7 cellular contexts compared by ENCODE assay signal in the genomic region with DNA sequence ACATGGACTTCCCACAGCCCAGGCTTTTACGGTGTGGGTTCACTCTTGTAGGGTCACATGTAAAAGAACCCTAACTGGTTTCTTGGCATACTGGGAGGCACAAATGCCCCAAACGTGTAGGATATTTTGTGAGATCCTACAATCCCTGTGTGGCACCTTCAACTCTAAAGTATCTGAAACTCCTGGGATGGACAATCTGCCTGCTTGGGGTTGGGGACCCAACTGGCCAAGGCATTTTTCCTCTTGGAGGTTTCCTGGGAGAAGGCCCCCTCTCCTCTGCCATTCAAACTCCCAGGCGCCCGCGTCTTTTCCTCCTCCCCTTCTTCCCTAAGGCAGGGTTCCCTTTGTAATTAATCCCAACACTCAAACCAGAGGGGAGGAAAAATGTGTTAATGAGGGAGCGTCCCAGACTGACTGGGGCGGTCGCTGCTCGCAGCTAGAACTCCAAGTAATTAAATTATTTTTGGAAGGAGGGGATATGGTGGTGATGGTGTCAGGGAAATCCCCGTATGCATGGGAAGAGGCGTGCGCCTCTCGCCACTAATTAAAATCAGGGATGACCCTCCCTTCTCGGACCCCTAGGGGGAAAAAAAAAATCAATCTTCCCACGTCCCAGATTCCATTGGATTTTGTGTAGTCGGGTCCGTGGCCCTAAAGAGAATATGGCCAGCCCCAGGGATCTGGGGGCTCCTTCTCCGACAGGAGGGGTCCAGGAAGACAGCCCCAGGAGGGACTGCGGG. TPM values are rescaled to one million over a fixed set of nuclear protein-coding genes. Genes with fewer than 3 reads are reported as not detected.
DNase-seq lines count a peak whose midpoint lies in the region; ATAC-seq, FAIRE-seq and TF ChIP-seq lines count a peak whose summit lies in the region.

No MANE protein-coding gene starts in this region.

- peak overlapping the region; percentile 98 for H2AFZ ChIP-seq in K562 (ENCODE audit: low read depth, low read length)

- TF ChIP-seq CTCF in K562 (IDR thresholded peaks at IDR 0.05 in 2 of 3, conservative IDR thresholded peaks at IDR 0.05 in 1 of 3; ENCODE audit: insufficient read depth in 2 of 3, low read depth in 1 of 3, low read length in 3 of 3), result no peak
- TF ChIP-seq CTCF in kidney epithelial cell (IDR thresholded peaks at IDR 0.05; ENCODE audit: insufficient read depth, low read length, poor library complexity, severe bottlenecking), result no peak

- H3K9ac ChIP-seq in K562 (ENCODE audit: insufficient read depth in 1 of 2, low read depth in 2 of 2, low read length in 2 of 2), result peak overlapping the region; percentile 68 to 92
- peak overlapping the region; percentile 70 to 75 for H3K9ac ChIP-seq in stomach smooth muscle (ENCODE audit: low read length in 2 of 2)

- intact Hi-C loops in K562 (cut with micrococcal nuclease), result no loop called here

- CTCF ChIA-PET in K562 (lab: Yijun Ruan, JAX; ENCODE audit: low intra/inter-chr PET ratio), result no interaction called here

- in situ Hi-C loops in K562 (cut with MboI), result no loop called here

- H3K36me3 ChIP-seq in K562 (ENCODE audit: control insufficient read depth, insufficient read depth, low read length) (no peaks in the 10 kb centered on the region), kidney epithelial cell (ENCODE audit: control insufficient read depth, insufficient read depth, low read length) (no peaks in the 10 kb centered on the region), stomach smooth muscle (ENCODE audit: control insufficient read depth in 2 of 2, insufficient read depth in 2 of 2, low read length in 2 of 2) (no peaks in the 10 kb centered on the region)

- H3K9me3 ChIP-seq in K562 (replicated peaks; ENCODE audit: control insufficient read depth, insufficient read depth, low read depth, low read length), result no peaks in the 10 kb centered on the region
- no peaks in the 10 kb centered on the region for H3K9me3 ChIP-seq in stomach smooth muscle (ENCODE audit: control insufficient read depth in 2 of 2, low read length in 2 of 2)

- no peak for TF ChIP-seq EP300 in K562 (IDR thresholded peaks at IDR 0.05; ENCODE audit: low read length)

- H3K4me3 ChIP-seq in Jurkat, Clone E6-1 (ENCODE audit: low read length), result peak overlapping the region; percentile 58
- peak overlapping the region; percentile 47 for H3K4me3 ChIP-seq in K562
- peak overlapping the region; percentile 48 for H3K4me3 ChIP-seq in kidney epithelial cell (ENCODE audit: low read depth, low read length)
- peak overlapping the region; percentile 63 to 77 for H3K4me3 ChIP-seq in stomach smooth muscle (ENCODE audit: low read length in 2 of 2)

- peak overlapping the region; percentile 72 for H3K4me2 ChIP-seq in K562 (ENCODE audit: insufficient read depth, low read length)

- H3K4me1 ChIP-seq in K562 (replicated peaks in 1 of 2; ENCODE audit: control insufficient read depth in 2 of 2, insufficient read depth in 2 of 2, low read length in 2 of 2), result peaks cover 18 to 43% of the 10 kb centered on the region in 2 experiments; a peak in 4 of 5 replicates
- H3K4me1 ChIP-seq in stomach smooth muscle (ENCODE audit: control insufficient read depth, insufficient read depth, low read length), result peaks cover 19% of the 10 kb centered on the region

- BruUV-seq in K562 (replicated peaks; lab: Mats Ljungman, UMichigan), result no TSS peak

- 0 out of 2 replicates have a peak, but pooled peaks cover 4% of the 10 kb centered on the region for H4K20me1 ChIP-seq in K562 (replicated peaks; ENCODE audit: control insufficient read depth, insufficient read depth, low read length)

- no peak for DNase-seq in Jurkat, Clone E6-1 (ENCODE audit: low read depth, low spot score)
- no peak for DNase-seq in K562 (ENCODE audit: extremely low read depth in 1 of 4, low spot score in 3 of 4)
- DNase-seq in kidney epithelial cell (ENCODE audit: low read depth), result no peak
- no peak for DNase-seq in 8988T

- H3K27ac ChIP-seq in K562 (ENCODE audit: extremely low read depth, low read depth, low read length) (peak overlapping the region; percentile 6; the same call in 1 of the 3 replicates), stomach smooth muscle (ENCODE audit: low read length) (no peak overlapping the region)

- FAIRE-seq in K562 (lab: Jason Lieb, UNC), result no peak

- no peaks in the 10 kb centered on the region for H3K79me2 ChIP-seq in K562 (ENCODE audit: control insufficient read depth, insufficient read depth, low read length)

- no peaks in the 10 kb centered on the region for H3K9me1 ChIP-seq in K562 (ENCODE audit: control insufficient read depth, insufficient read depth, low read length)

- WGBS in K562 (ENCODE audit: insufficient coverage, low coverage, missing lambda C conversion rate), result 68% methylated on average over 19 of the region's 19 CpGs

- POLR2A ChIA-PET in K562 (lab: Yijun Ruan, JAX), result no interaction called here

- H3K27me3 ChIP-seq in K562 (ENCODE audit: control insufficient read depth in 2 of 2, insufficient read depth in 2 of 2, low read length in 2 of 2) (peaks cover 3 to 14% of the 10 kb centered on the region in 2 experiments; a peak in 2 of 5 replicates), kidney epithelial cell (ENCODE audit: control insufficient read depth, insufficient read depth, low read length) (no peaks in the 10 kb centered on the region), stomach smooth muscle (ENCODE audit: control insufficient read depth in 1 of 2, insufficient read depth in 2 of 2, low read length in 2 of 2) (no peaks in the 10 kb centered on the region)

- TF ChIP-seq RAD21 in K562 (CRISPR knock-in tag; conservative IDR thresholded peaks at IDR 0.05 in 1 of 2, IDR thresholded peaks at IDR 0.05 in 1 of 2), result no peak

- no peak; the same call in 1 of the 3 replicates for ATAC-seq in K562
- ATAC-seq in GM18909 (IDR thresholded peaks at IDR 0.05; ENCODE audit: poor library complexity, unreplicated experiment), result no peak
- no peak for ATAC-seq in GM18519 (IDR thresholded peaks at IDR 0.05; ENCODE audit: low FRiP score, unreplicated experiment)

- no peak for TF ChIP-seq POLR2A in K562 (conservative IDR thresholded peaks at IDR 0.05)

RNA-seq across cellular contexts. Expression of a gene that starts 0.7 kb away (rescaled TPM):
- 0.97 TPM for polyA plus RNA-seq in Jurkat, Clone E6-1 (2012; ENCODE audit: insufficient read depth, insufficient read length)
- 3.7 and 6.1 TPM in 2 replicates for total RNA-seq in K562 (2011; cell fraction: chromatin; rRNA removed; ENCODE audit: low replicate concordance)
- 3.4 and 4.8 TPM in 2 replicates for total RNA-seq in K562 (2011; cell fraction: nucleolus; rRNA removed)
- total RNA-seq in K562 (2011; cell fraction: nucleoplasm; rRNA removed), result 6.5 and 8.4 TPM in 2 replicates
- 0.82 and 1.1 TPM in 2 replicates for total RNA-seq in K562 (2014; rRNA removed)
- total RNA-seq in K562 (2014; rRNA removed; fragmentation: Illumina TruSeq; extraction: Trizol), result 0.95 and 1.1 TPM in 2 replicates
- 0.98 and 1.1 TPM in 2 replicates for total RNA-seq in K562 (2015; rRNA removed; fragmentation: Illumina TruSeq; extraction: Trizol)
- total RNA-seq in K562 (2021), result 3.4 and 3.8 TPM in 2 replicates
- polyA plus RNA-seq in K562 (2011; rRNA removed), result 4.0 and 4.4 TPM in 2 replicates
- polyA plus RNA-seq in K562 (2011; cell fraction: cytosol; rRNA removed), result 6.2 and 6.4 TPM in 2 replicates
- 7.2 and 10.3 TPM in 2 replicates for polyA plus RNA-seq in K562 (2011; cell fraction: nucleus; rRNA removed)
- polyA plus RNA-seq in K562 (2012), result 2.0 and 3.4 TPM in 2 replicates
- 3.5 TPM in 2 replicates for polyA plus RNA-seq in K562 (2014; fragmentation: Illumina TruSeq; extraction: Trizol)
- under 1 TPM; 0.28 to 0.42 TPM for polyA plus RNA-seq in K562 (2014; fragmentation: Nextera tagmentation; extraction: Ambion mirVana)
- polyA plus RNA-seq in K562 (2014; rRNA removed), result 3.7 and 3.9 TPM in 2 replicates
- polyA minus RNA-seq in K562 (2011; rRNA and poly(A)+ RNA removed), result 2.5 and 3.3 TPM in 2 replicates
- polyA minus RNA-seq in K562 (2011; cell fraction: cytosol; rRNA and poly(A)+ RNA removed), result 1.5 and 2.5 TPM in 2 replicates
- polyA minus RNA-seq in K562 (2011; cell fraction: nucleus; rRNA and poly(A)+ RNA removed), result 1.1 and 1.3 TPM in 2 replicates
- total RNA-seq in kidney epithelial cell, result 17.0 and 18.2 TPM in 2 replicates

RNA-seq across cellular contexts. Expression of a gene that starts 32.8 kb away (rescaled TPM):
- polyA plus RNA-seq in Jurkat, Clone E6-1 (2012; ENCODE audit: insufficient read depth, insufficient read length), result 0.45 TPM
- total RNA-seq in K562 (2011; cell fraction: chromatin; rRNA removed; ENCODE audit: low replicate concordance), result 1.5 and 2.6 TPM in 2 replicates
- total RNA-seq in K562 (2011; cell fraction: nucleolus; rRNA removed), result 1.3 and 2.0 TPM in 2 replicates
- 2.5 and 2.9 TPM in 2 replicates for total RNA-seq in K562 (2011; cell fraction: nucleoplasm; rRNA removed)
- total RNA-seq in K562 (2014; rRNA removed), result 0.09 and 0.16 TPM in 2 replicates
- total RNA-seq in K562 (2014; rRNA removed; fragmentation: Illumina TruSeq; extraction: Trizol), result 0.33 and 0.35 TPM in 2 replicates
- not detected in 2 replicates for total RNA-seq in K562 (2015; rRNA removed; fragmentation: Illumina TruSeq; extraction: Trizol)
- 0.78 and 0.84 TPM in 2 replicates for total RNA-seq in K562 (2021)
- 0.29 and 0.57 TPM in 2 replicates for polyA plus RNA-seq in K562 (2011; rRNA removed)
- 0.40 and 0.71 TPM in 2 replicates for polyA plus RNA-seq in K562 (2011; cell fraction: cytosol; rRNA removed)
- 1.2 and 1.4 TPM in 2 replicates for polyA plus RNA-seq in K562 (2011; cell fraction: nucleus; rRNA removed)
- polyA plus RNA-seq in K562 (2012), result 0.31 and 1.6 TPM in 2 replicates
- 0.88 and 1.0 TPM in 2 replicates for polyA plus RNA-seq in K562 (2014; fragmentation: Illumina TruSeq; extraction: Trizol)
- polyA plus RNA-seq in K562 (2014; fragmentation: Nextera tagmentation; extraction: Ambion mirVana), result under 1 TPM; 0.20 to 0.37 TPM
- polyA plus RNA-seq in K562 (2014; rRNA removed), result 1.3 and 1.4 TPM in 2 replicates
- 0.21 and 0.25 TPM in 2 replicates for polyA minus RNA-seq in K562 (2011; rRNA and poly(A)+ RNA removed)
- polyA minus RNA-seq in K562 (2011; cell fraction: cytosol; rRNA and poly(A)+ RNA removed), result 0.46 TPM in 1 of 2 replicates, not detected in the other
- polyA minus RNA-seq in K562 (2011; cell fraction: nucleus; rRNA and poly(A)+ RNA removed), result 0.40 and 0.78 TPM in 2 replicates
- total RNA-seq in kidney epithelial cell, result 0.08 TPM in 1 of 2 replicates, not detected in the other

RNA-seq across cellular contexts. Expression of a gene that starts 56.5 kb away (rescaled TPM):
- 50.4 TPM for polyA plus RNA-seq in Jurkat, Clone E6-1 (2012; ENCODE audit: insufficient read depth, insufficient read length)
- 203 and 289 TPM in 2 replicates for total RNA-seq in K562 (2011; cell fraction: chromatin; rRNA removed; ENCODE audit: low replicate concordance)
- 237 and 279 TPM in 2 replicates for total RNA-seq in K562 (2011; cell fraction: nucleolus; rRNA removed)
- 253 and 291 TPM in 2 replicates for total RNA-seq in K562 (2011; cell fraction: nucleoplasm; rRNA removed)
- total RNA-seq in K562 (2014; rRNA removed) (21.3 and 27.3 TPM in 2 replicates), K562 (2014; rRNA removed; fragmentation: Illumina TruSeq; extraction: Trizol) (34.9 and 35.8 TPM in 2 replicates), K562 (2015; rRNA removed; fragmentation: Illumina TruSeq; extraction: Trizol) (37.2 and 42.3 TPM in 2 replicates), K562 (2021) (54.1 and 57.9 TPM in 2 replicates), kidney epithelial cell (71.9 and 91.3 TPM in 2 replicates)
- polyA plus RNA-seq in K562 (2011; rRNA removed) (64.3 and 104 TPM in 2 replicates), K562 (2014; fragmentation: Illumina TruSeq; extraction: Trizol) (75.9 and 91.1 TPM in 2 replicates), K562 (2014; fragmentation: Nextera tagmentation; extraction: Ambion mirVana) (10 to 100 TPM; 46.0 to 68.7 TPM), K562 (2014; rRNA removed) (55.3 and 60.7 TPM in 2 replicates)
- polyA plus RNA-seq in K562 (2011; cell fraction: cytosol; rRNA removed), result 103 and 114 TPM in 2 replicates
- polyA plus RNA-seq in K562 (2011; cell fraction: nucleus; rRNA removed), result 178 and 195 TPM in 2 replicates
- polyA plus RNA-seq in K562 (2012), result 46.6 and 93.0 TPM in 2 replicates
- 85.4 and 89.2 TPM in 2 replicates for polyA minus RNA-seq in K562 (2011; rRNA and poly(A)+ RNA removed)
- 40.9 and 45.8 TPM in 2 replicates for polyA minus RNA-seq in K562 (2011; cell fraction: cytosol; rRNA and poly(A)+ RNA removed)
- polyA minus RNA-seq in K562 (2011; cell fraction: nucleus; rRNA and poly(A)+ RNA removed), result 56.5 and 78.1 TPM in 2 replicates

RNA-seq across cellular contexts. Expression of a gene that starts 56.7 kb away (rescaled TPM):
- 81.5 TPM for polyA plus RNA-seq in Jurkat, Clone E6-1 (2012; ENCODE audit: insufficient read depth, insufficient read length)
- 224 and 416 TPM in 2 replicates for total RNA-seq in K562 (2011; cell fraction: chromatin; rRNA removed; ENCODE audit: low replicate concordance)
- 117 and 133 TPM in 2 replicates for total RNA-seq in K562 (2011; cell fraction: nucleolus; rRNA removed)
- total RNA-seq in K562 (2011; cell fraction: nucleoplasm; rRNA removed), result 151 and 175 TPM in 2 replicates
- 93.5 and 121 TPM in 2 replicates for total RNA-seq in K562 (2014; rRNA removed)
- 79.9 and 92.1 TPM in 2 replicates for total RNA-seq in K562 (2014; rRNA removed; fragmentation: Illumina TruSeq; extraction: Trizol)
- total RNA-seq in K562 (2015; rRNA removed; fragmentation: Illumina TruSeq; extraction: Trizol), result 73.1 and 80.7 TPM in 2 replicates
- 102 and 110 TPM in 2 replicates for total RNA-seq in K562 (2021)
- 222 and 236 TPM in 2 replicates for polyA plus RNA-seq in K562 (2011; rRNA removed)
- polyA plus RNA-seq in K562 (2011; cell fraction: cytosol; rRNA removed), result 140 and 207 TPM in 2 replicates
- polyA plus RNA-seq in K562 (2011; cell fraction: nucleus; rRNA removed), result 79.0 and 109 TPM in 2 replicates
- polyA plus RNA-seq in K562 (2012), result 107 and 187 TPM in 2 replicates
- polyA plus RNA-seq in K562 (2014; fragmentation: Illumina TruSeq; extraction: Trizol), result 119 and 154 TPM in 2 replicates
- polyA plus RNA-seq in K562 (2014; fragmentation: Nextera tagmentation; extraction: Ambion mirVana), result 100 to 1,000 TPM in 1 of 2 experiments, 10 to 100 TPM in 1; 49.8 to 123 TPM
- 99.5 and 125 TPM in 2 replicates for polyA plus RNA-seq in K562 (2014; rRNA removed)
- 382 and 419 TPM in 2 replicates for polyA minus RNA-seq in K562 (2011; rRNA and poly(A)+ RNA removed)
- polyA minus RNA-seq in K562 (2011; cell fraction: cytosol; rRNA and poly(A)+ RNA removed), result 161 and 169 TPM in 2 replicates
- 73.5 and 122 TPM in 2 replicates for polyA minus RNA-seq in K562 (2011; cell fraction: nucleus; rRNA and poly(A)+ RNA removed)
- total RNA-seq in kidney epithelial cell, result 130 and 152 TPM in 2 replicates
